10 cellular contexts compared by ENCODE assay signal in genomic region chr14:69712217-69712565, GRCh38. TPM values are rescaled to one million over a fixed set of nuclear protein-coding genes. Genes with fewer than 3 reads are reported as not detected.
DNase-seq lines count a peak whose midpoint lies in the region; ATAC-seq and TF ChIP-seq lines count a peak whose summit lies in the region.
"Had no signal": no experiment of that assay in that cellular context is flagged by ENCODE, and none has a peak within 500 bp of the region (broad histone marks: within the 10 kb centered on the region; RNA-seq: fewer than 3 reads in every experiment).

No MANE protein-coding gene starts in this region.

- H3K36me3 ChIP-seq in CD8-positive, alpha-beta memory T cell (ENCODE audit: insufficient read depth, low read length), result peaks cover 24% of the 10 kb centered on the region
- peaks cover 24% of the 10 kb centered on the region for H3K36me3 ChIP-seq in RWPE2 (ENCODE audit: low read depth)
- H3K36me3 ChIP-seq in gastroesophageal sphincter, result peaks cover 0 to 52% of the 10 kb centered on the region in 2 donors
- peaks cover 16% of the 10 kb centered on the region for H3K36me3 ChIP-seq in rectal smooth muscle tissue (ENCODE audit: control insufficient read depth, insufficient read depth, low read length)
- peaks cover 2% of the 10 kb centered on the region for H3K36me3 ChIP-seq in Caco-2 (ENCODE audit: control insufficient read depth, insufficient read depth, low read length)
- H3K36me3 ChIP-seq: HAP-1 had no signal

- H3K27ac Mint-ChIP-seq in CD8-positive, alpha-beta memory T cell, result peak overlapping the region in 6 of 8 donors; percentile 23 to 98 (median 90)
- no peak overlapping the region for H3K27ac Mint-ChIP-seq in Caco-2 (ENCODE audit: unreplicated experiment)

- peaks cover 0 to 74% (median 17%) of the 10 kb centered on the region in 3 donors for H3K36me3 Mint-ChIP-seq in CD8-positive, alpha-beta memory T cell
- no peaks in the 10 kb centered on the region for H3K36me3 Mint-ChIP-seq in Caco-2 (ENCODE audit: insufficient read depth, unreplicated experiment)

- TF ChIP-seq POLR2A in gastroesophageal sphincter (IDR thresholded peaks at IDR 0.05), result no peak

- no peak overlapping the region for H3K4me3 ChIP-seq in CD8-positive, alpha-beta memory T cell (ENCODE audit: low read length)
- H3K4me3 ChIP-seq in RWPE2 (ENCODE audit: severe bottlenecking), result no peak overlapping the region
- no peak overlapping the region for H3K4me3 ChIP-seq in gastroesophageal sphincter
- no peak overlapping the region for H3K4me3 ChIP-seq in rectal smooth muscle tissue (ENCODE audit: low read length)
- no peak overlapping the region for H3K4me3 ChIP-seq in Caco-2 (ENCODE audit: low read depth, low read length)
- H3K4me3 ChIP-seq: HAP-1 had no signal

- peaks cover 0 to 2% of the 10 kb centered on the region in 2 donors for H3K27me3 Mint-ChIP-seq in CD8-positive, alpha-beta memory T cell
- H3K27me3 Mint-ChIP-seq in Caco-2 (ENCODE audit: insufficient read depth, unreplicated experiment), result no peaks in the 10 kb centered on the region
- H3K27me3 Mint-ChIP-seq: memory B cell had no signal

- no TSS peak for BruUV-seq in Caco-2 (replicated peaks; lab: Mats Ljungman, UMichigan)

- H3K27me3 ChIP-seq in CD8-positive, alpha-beta memory T cell (ENCODE audit: insufficient read depth, low read length, poor library complexity, severe bottlenecking), result no peaks in the 10 kb centered on the region
- H3K27me3 ChIP-seq in RWPE2 (ENCODE audit: insufficient read depth, poor library complexity, severe bottlenecking) (no peaks in the 10 kb centered on the region), gastroesophageal sphincter (no peaks in the 10 kb centered on the region), rectal smooth muscle tissue (ENCODE audit: control insufficient read depth, insufficient read depth, low read length) (no peaks in the 10 kb centered on the region), Caco-2 (replicated peaks; ENCODE audit: control insufficient read depth, insufficient read depth, low read length) (no peaks in the 10 kb centered on the region)

- H3K4me1 ChIP-seq in CD8-positive, alpha-beta memory T cell (ENCODE audit: insufficient read depth, low read length), result peaks cover 20% of the 10 kb centered on the region
- peaks cover 36% of the 10 kb centered on the region for H3K4me1 ChIP-seq in RWPE2 (ENCODE audit: insufficient read depth, poor library complexity, severe bottlenecking)
- H3K4me1 ChIP-seq in gastroesophageal sphincter, result peaks cover 0 to 63% (median 35%) of the 10 kb centered on the region in 3 donors
- peaks cover 26% of the 10 kb centered on the region for H3K4me1 ChIP-seq in rectal smooth muscle tissue (ENCODE audit: control insufficient read depth, insufficient read depth, low read length)
- peaks cover 17% of the 10 kb centered on the region; the same call in 1 of the 2 replicates for H3K4me1 ChIP-seq in Caco-2

- ATAC-seq in RWPE2 (ENCODE audit: low read depth) (no peak), gastroesophageal sphincter (no peak), left colon (no peak), HG03342 (IDR thresholded peaks at IDR 0.05; ENCODE audit: unreplicated experiment) (no peak)

- WGBS in gastroesophageal sphincter (ENCODE audit: low coverage in 1 of 2), 2 donors, result 13 to 39% methylated on average over 3 of the region's 5 CpGs

- DNase-seq in CD8-positive, alpha-beta memory T cell, result no peak
- DNase-seq in RWPE2 (ENCODE audit: low spot score), result no peak
- no peak for DNase-seq in left colon
- no peak for DNase-seq in nucleus accumbens (lab: John Stamatoyannopoulos, UW)
- no peak for DNase-seq in Caco-2

- H3K4me3 Mint-ChIP-seq in CD8-positive, alpha-beta memory T cell, result peak overlapping the region in 1 of 7 donors; percentile 62
- no peak overlapping the region for H3K4me3 Mint-ChIP-seq in Caco-2 (ENCODE audit: unreplicated experiment)
- H3K4me3 Mint-ChIP-seq: memory B cell had no signal

- no peak for TF ChIP-seq EP300 in gastroesophageal sphincter (IDR thresholded peaks at IDR 0.05)

- intact Hi-C loops in left colon (cut with DNase I, micrococcal nuclease) (loop anchor here (5.0 to 10.0 kb wide), 2 partner anchors 105 to 107 kb away; no protein-coding TSS in a partner anchor), Caco-2 (cut with micrococcal nuclease; ENCODE audit: unreplicated experiment) (no loop called here)

- H3K4me1 Mint-ChIP-seq in CD8-positive, alpha-beta memory T cell, result peaks cover 39 to 43% (median 40%) of the 10 kb centered on the region in 3 donors
- peaks cover 21% of the 10 kb centered on the region for H3K4me1 Mint-ChIP-seq in Caco-2 (ENCODE audit: low read depth, unreplicated experiment)

- POLR2A ChIA-PET in CD8-positive, alpha-beta memory T cell (lab: Charles Lee), result no interaction called here
- POLR2A ChIA-PET in Caco-2 (lab: Charles Lee), result no interaction called here

- TF ChIP-seq CTCF in RWPE2 (IDR thresholded peaks at IDR 0.05; ENCODE audit: poor library complexity, severe bottlenecking) (no peak), gastroesophageal sphincter (IDR thresholded peaks at IDR 0.05) (no peak), Caco-2 (IDR thresholded peaks at IDR 0.05; ENCODE audit: insufficient read depth in 1 of 2, low read depth in 1 of 2, low read length in 1 of 2, severe bottlenecking in 1 of 2, unreplicated experiment in 1 of 2) (no peak)

- H3K9me3 Mint-ChIP-seq in CD8-positive, alpha-beta memory T cell, result no peaks in the 10 kb centered on the region
- H3K9me3 Mint-ChIP-seq in Caco-2 (ENCODE audit: unreplicated experiment), result no peaks in the 10 kb centered on the region
- H3K9me3 Mint-ChIP-seq: memory B cell had no signal

- no peak overlapping the region for H3K27ac ChIP-seq in CD8-positive, alpha-beta memory T cell (ENCODE audit: low read depth, low read length)
- peak overlapping the region; percentile 93 for H3K27ac ChIP-seq in RWPE2 (ENCODE audit: poor library complexity, severe bottlenecking)
- peak overlapping the region in 3 of 4 donors; percentile 61 to 76 (median 66) for H3K27ac ChIP-seq in gastroesophageal sphincter
- H3K27ac ChIP-seq in rectal smooth muscle tissue (ENCODE audit: low read depth, low read length), result peak overlapping the region; percentile 24

- no peak overlapping the region for H3K9ac ChIP-seq in rectal smooth muscle tissue (ENCODE audit: low read length)

- no peaks in the 10 kb centered on the region for H3K9me3 ChIP-seq in CD8-positive, alpha-beta memory T cell (ENCODE audit: low read length)
- H3K9me3 ChIP-seq in RWPE2 (ENCODE audit: severe bottlenecking) (no peaks in the 10 kb centered on the region), gastroesophageal sphincter (no peaks in the 10 kb centered on the region), Caco-2 (no peaks in the 10 kb centered on the region)
- H3K9me3 ChIP-seq: HAP-1 had no signal

- CTCF ChIA-PET in CD8-positive, alpha-beta memory T cell (lab: Charles Lee), result interaction anchor here (1.9 kb wide), 1 partner anchor 15 kb away, joined by 4 read pairs; no protein-coding TSS in a partner anchor
- CTCF ChIA-PET in Caco-2 (lab: Charles Lee), result no interaction called here

RNA-seq across cellular contexts. Expression of gene SRSF5, which starts 54.8 kb away (rescaled TPM):
- 100 to 1,000 TPM; 291 to 307 TPM for total RNA-seq in CD8-positive, alpha-beta memory T cell
- polyA plus RNA-seq in CD8-positive, alpha-beta memory T cell, result 1,226 TPM
- total RNA-seq in gastroesophageal sphincter (100 to 1,000 TPM; 191 to 569 (median 275) TPM), left colon (100 to 1,000 TPM; 315 to 316 TPM), Caco-2 (2022) (264 and 310 TPM in 2 replicates)
